Comparison of ENCODE assay signal across 13 cellular contexts in genomic region chr1:19733615-19734014, GRCh38.
A peak's percentile ranks its signal among the peaks of the same experiment; 100 is the strongest.
DNase-seq lines count a peak whose midpoint lies in the region; ATAC-seq and TF ChIP-seq lines count a peak whose summit lies in the region.
"Had no signal": no experiment of that assay in that cellular context is flagged by ENCODE, and none has a peak within 500 bp of the region (broad histone marks: within the 10 kb centered on the region; RNA-seq: fewer than 3 reads in every experiment).

No MANE protein-coding gene starts in this region.

- ATAC-seq in HG02610 (IDR thresholded peaks at IDR 0.05; ENCODE audit: unreplicated experiment) (no peak), lower lobe of right lung (no peak)
- ATAC-seq: A549 had no signal

- H3K4me1 ChIP-seq in ascending aorta: peaks cover 8 to 39% of the 10 kb centered on the region in 2 donors
- peaks cover 0 to 61% (median 41%) of the 10 kb centered on the region in 4 donors for H3K4me1 ChIP-seq in tibial artery
- H3K4me1 ChIP-seq in lower lobe of right lung: no peaks in the 10 kb centered on the region
- H3K4me1 ChIP-seq: A549, HAP-1 had no signal

- H3K9me3 ChIP-seq in ascending aorta (peaks cover 0 to 7% of the 10 kb centered on the region in 2 donors), tibial artery (no peaks in the 10 kb centered on the region), lower lobe of right lung (peaks cover 9% of the 10 kb centered on the region)
- H3K9me3 ChIP-seq: Caco-2 had no signal

- H3K36me3 ChIP-seq in ascending aorta (peaks cover 1 to 9% of the 10 kb centered on the region in 2 donors), tibial artery (peaks cover 10 to 36% (median 20%) of the 10 kb centered on the region in 3 donors), lower lobe of right lung (peaks cover 50% of the 10 kb centered on the region)
- H3K36me3 ChIP-seq: HAP-1 had no signal

- peak overlapping the region; percentile 85 to 95 for H3K27ac ChIP-seq in ascending aorta
- peak overlapping the region; percentile 26 for H3K27ac ChIP-seq in cingulate gyrus (ENCODE audit: low read depth, low read length)
- peak overlapping the region; percentile 81 to 85 for H3K27ac ChIP-seq in tibial artery
- no peak overlapping the region for H3K27ac ChIP-seq in lower lobe of right lung
- H3K27ac ChIP-seq: A549 had no signal

- no peak overlapping the region for H3K4me3 ChIP-seq in ascending aorta
- H3K4me3 ChIP-seq in tibial artery: no peak overlapping the region
- H3K4me3 ChIP-seq in lower lobe of right lung: no peak overlapping the region
- H3K4me3 ChIP-seq: A549, HAP-1 had no signal

- no peak for TF ChIP-seq CTCF in ascending aorta (IDR thresholded peaks at IDR 0.05)
- no peak for TF ChIP-seq CTCF in tibial artery (IDR thresholded peaks at IDR 0.05)
- TF ChIP-seq CTCF in lower lobe of right lung (IDR thresholded peaks at IDR 0.05): no peak

- no peak for DNase-seq in ascending aorta (ENCODE audit: low spot score in 2 of 2)
- peak; percentile 19 for DNase-seq in occipital lobe (lab: John Stamatoyannopoulos, UW)
- DNase-seq in tibial artery: no peak
- DNase-seq in lower lobe of right lung: no peak
- no peak for DNase-seq in NCI-H345 treated with DMSO at 0.1 percent for 48 hours (lab: John Stamatoyannopoulos, UW; ENCODE audit: unreplicated experiment)
- DNase-seq: Caco-2; CD8-positive, alpha-beta memory T cell; DND-41; GDM1 had no signal

- no peaks in the 10 kb centered on the region for H3K27me3 ChIP-seq in ascending aorta
- no peaks in the 10 kb centered on the region for H3K27me3 ChIP-seq in tibial artery
- H3K27me3 ChIP-seq in lower lobe of right lung (ENCODE audit: low read depth): no peaks in the 10 kb centered on the region

- intact Hi-C loops in ascending aorta (cut with DNase I) (loop anchor here (10.0 kb wide), 1 partner anchor 289 kb away; no protein-coding TSS in a partner anchor), tibial artery (cut with DNase I; ENCODE audit: low total_unique reads) (no loop called here), lower lobe of right lung (cut with DNase I) (no loop called here)
